ENCODE assay signal across 8 cellular contexts in genomic region chrX:45758319-45758718, GRCh38.
DNase-seq lines count a peak whose midpoint lies in the region; ATAC-seq and TF ChIP-seq lines count a peak whose summit lies in the region.

No MANE protein-coding gene starts in this region.

- DNase-seq in CD4-positive, CD25-positive, alpha-beta regulatory T cell, result peak in 1 of 3 donors; percentile 71
- DNase-seq in MM.1S (peak; percentile 71), lung microvascular endothelial cell (ENCODE audit: low read depth in 2 of 2) (peak; percentile 41 to 94), mesenteric fat pad (ENCODE audit: low spot score) (no peak), D341Med (ENCODE audit: low spot score) (no peak), NCI-H128 (lab: John Stamatoyannopoulos, UW; ENCODE audit: unreplicated experiment) (no peak)
- peak; percentile 61 to 68 for DNase-seq in activated T-cell treated with anti-CD3 and anti-CD28 coated beads, Interleukin-2, amount 50 U/mL, for 48 hours

- no peaks in the 10 kb centered on the region for H3K27me3 Mint-ChIP-seq in CD4-positive, CD25-positive, alpha-beta regulatory T cell

- H3K9me3 Mint-ChIP-seq in CD4-positive, CD25-positive, alpha-beta regulatory T cell, result no peaks in the 10 kb centered on the region

- peak overlapping the region; percentile 66 for H3K27ac ChIP-seq in CD4-positive, CD25-positive, alpha-beta regulatory T cell (ENCODE audit: insufficient read depth, low read length, poor library complexity, severe bottlenecking)
- H3K27ac ChIP-seq in MM.1S (ENCODE audit: low read length), result peak overlapping the region; percentile 89

- H3K27me3 ChIP-seq in CD4-positive, CD25-positive, alpha-beta regulatory T cell (ENCODE audit: control insufficient read depth, insufficient read depth, low read length), result no peaks in the 10 kb centered on the region
- H3K27me3 ChIP-seq in MM.1S (replicated peaks; ENCODE audit: insufficient read depth, low read length), result no peaks in the 10 kb centered on the region

- H3K4me1 ChIP-seq in CD4-positive, CD25-positive, alpha-beta regulatory T cell (ENCODE audit: control insufficient read depth, insufficient read depth, low read length, poor library complexity, severe bottlenecking), result peaks cover 60% of the 10 kb centered on the region
- peaks cover 60% of the 10 kb centered on the region for H3K4me1 ChIP-seq in MM.1S (ENCODE audit: low read length)

- H3K4me3 ChIP-seq in CD4-positive, CD25-positive, alpha-beta regulatory T cell (ENCODE audit: low read depth, low read length), result peak overlapping the region; percentile 58
- H3K4me3 ChIP-seq in MM.1S (ENCODE audit: low read length), result peak overlapping the region; percentile 41

- no peaks in the 10 kb centered on the region for H3K36me3 Mint-ChIP-seq in CD4-positive, CD25-positive, alpha-beta regulatory T cell

- peak overlapping the region; percentile 73 to 85 (median 83) for H3K27ac Mint-ChIP-seq in CD4-positive, CD25-positive, alpha-beta regulatory T cell

- peak; percentile 42 to 44 for ATAC-seq in CD4-positive, CD25-positive, alpha-beta regulatory T cell (ENCODE audit: low read depth in 2 of 2)
- peak; percentile 31 for ATAC-seq in GM21423 (IDR thresholded peaks at IDR 0.05; ENCODE audit: unreplicated experiment)

- H3K36me3 ChIP-seq in CD4-positive, CD25-positive, alpha-beta regulatory T cell (ENCODE audit: control insufficient read depth, insufficient read depth, low read length), result no peaks in the 10 kb centered on the region
- no peaks in the 10 kb centered on the region for H3K36me3 ChIP-seq in MM.1S (replicated peaks; ENCODE audit: insufficient read depth, low read length)

- H3K4me1 Mint-ChIP-seq in CD4-positive, CD25-positive, alpha-beta regulatory T cell, result peaks cover 19 to 70% (median 51%) of the 10 kb centered on the region in 4 donors

- H3K4me3 Mint-ChIP-seq in CD4-positive, CD25-positive, alpha-beta regulatory T cell, result peak overlapping the region; percentile 72 to 90 (median 78)

- H3K79me2 ChIP-seq in MM.1S (ENCODE audit: low read length), result peaks cover 7% of the 10 kb centered on the region

- no peaks in the 10 kb centered on the region for H4K20me1 ChIP-seq in MM.1S (ENCODE audit: insufficient read depth, low read length)

- no peaks in the 10 kb centered on the region for H3K9me2 ChIP-seq in MM.1S (replicated peaks; ENCODE audit: insufficient read depth, low read length)

- no peak overlapping the region for H2AFZ ChIP-seq in MM.1S (ENCODE audit: low read length)

- no peak for TF ChIP-seq CTCF in MM.1S (IDR thresholded peaks at IDR 0.05; ENCODE audit: low read length)

- peak overlapping the region; percentile 82 for H3K4me2 ChIP-seq in MM.1S (ENCODE audit: low read depth, low read length)

- peak overlapping the region; percentile 43 for H3K9ac ChIP-seq in MM.1S (ENCODE audit: low read length)

- H3K9me3 ChIP-seq in CD4-positive, CD25-positive, alpha-beta regulatory T cell (ENCODE audit: control insufficient read depth in 2 of 2, low read length in 2 of 2), result no peaks in the 10 kb centered on the region
- no peaks in the 10 kb centered on the region for H3K9me3 ChIP-seq in MM.1S (replicated peaks; ENCODE audit: insufficient read depth, low read length)

- peaks cover 27% of the 10 kb centered on the region for H3F3A ChIP-seq in MM.1S (ENCODE audit: insufficient read depth, low read length)

Comparison
In these comparisons a context has a peak if more than half of its experiments do, and no peak if none do; other contexts are left out.
1. DNase-seq: peak in MM.1S (single experiment), activated T-cell treated with anti-CD3 and anti-CD28 coated beads, Interleukin-2, amount 50 U/mL, for 48 hours (2 of 2) and lung microvascular endothelial cell (2 of 2); none in mesenteric fat pad (single experiment), D341Med (single experiment) and NCI-H128 (single experiment).